ENCODE assay signal across 10 cellular contexts in the genomic region with DNA sequence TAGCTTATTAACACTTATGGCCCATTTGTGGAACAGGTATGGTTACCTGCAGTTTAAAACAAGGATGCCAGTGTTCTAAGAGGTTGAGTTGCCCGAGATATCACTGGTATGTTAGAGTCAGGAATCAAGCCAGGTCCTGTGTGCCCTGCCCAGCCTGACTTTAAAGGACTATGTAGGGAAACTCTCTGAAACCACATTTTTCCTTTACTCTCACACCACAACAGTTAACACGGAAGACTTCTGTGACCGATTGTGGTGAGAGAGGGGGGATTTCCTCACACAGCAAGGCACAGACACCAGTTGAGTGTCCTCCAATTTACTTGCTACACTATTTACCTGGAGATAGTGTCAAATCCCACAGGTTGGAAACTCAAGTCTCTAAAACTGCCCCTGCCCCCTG. TPM values are rescaled to one million over a fixed set of nuclear protein-coding genes. Genes with fewer than 3 reads are reported as not detected.
A peak's percentile ranks its signal among the peaks of the same experiment; 100 is the strongest.
DNase-seq lines count a peak whose midpoint lies in the region; ATAC-seq and TF ChIP-seq lines count a peak whose summit lies in the region.
"Had no signal": no experiment of that assay in that cellular context is flagged by ENCODE, and none has a peak within 500 bp of the region (broad histone marks: within the 10 kb centered on the region; RNA-seq: fewer than 3 reads in every experiment).

No MANE protein-coding gene starts in this region.

- no peaks in the 10 kb centered on the region for H3K9me3 Mint-ChIP-seq in activated B cell treated with CpG ODN at 0.5 μM for 24 hours
- no peaks in the 10 kb centered on the region for H3K9me3 Mint-ChIP-seq in natural killer cell

- DNase-seq in activated B cell treated with CpG ODN at 0.5 μM for 24 hours = no peak
- no peak for DNase-seq in natural killer cell
- DNase-seq in DMS153 (lab: John Stamatoyannopoulos, UW) = no peak
- no peak for DNase-seq in epidermal melanocyte (ENCODE audit: insufficient read length, low spot score)
- no peak for DNase-seq in NCI-H2227 (lab: John Stamatoyannopoulos, UW; ENCODE audit: unreplicated experiment)
- DNase-seq: NCI-H1105 treated with DMSO at 0.1 percent for 48 hours had no signal

- H3K4me3 Mint-ChIP-seq in activated B cell treated with CpG ODN at 0.5 μM for 24 hours (no peak overlapping the region), natural killer cell (no peak overlapping the region)

- H3K36me3 Mint-ChIP-seq in activated B cell treated with CpG ODN at 0.5 μM for 24 hours (ENCODE audit: low read depth) (peaks cover 4% of the 10 kb centered on the region), natural killer cell (no peaks in the 10 kb centered on the region)

- POLR2A ChIA-PET in activated B cell treated with CpG ODN at 0.5 μM for 24 hours (lab: Charles Lee) = interaction anchor here (0.6 to 1.1 kb wide), 2 partner anchors 36 to 47 kb away, joined by 3 to 7 read pairs; a partner anchor contains a TSS

- no peaks in the 10 kb centered on the region for H3K27me3 Mint-ChIP-seq in activated B cell treated with CpG ODN at 0.5 μM for 24 hours
- no peaks in the 10 kb centered on the region for H3K27me3 Mint-ChIP-seq in natural killer cell (ENCODE audit: low read depth in 2 of 2)

- TF ChIP-seq CTCF in activated B cell treated with CpG ODN at 0.5 μM for 24 hours (IDR thresholded peaks at IDR 0.05) (no peak), natural killer cell (IDR thresholded peaks at IDR 0.05) (no peak)

- CTCF ChIA-PET in activated B cell treated with CpG ODN at 0.5 μM for 24 hours (lab: Charles Lee) = no interaction called here

- intact Hi-C loops in activated B cell treated with CpG ODN at 0.5 μM for 24 hours (cut with micrococcal nuclease) (no loop called here), natural killer cell (cut with micrococcal nuclease) (loop anchor here (10.0 kb wide), 1 partner anchor 50 kb away; a partner anchor contains a TSS)

- peak; percentile 38 for ATAC-seq in GM18511 (IDR thresholded peaks at IDR 0.05; ENCODE audit: unreplicated experiment)
- ATAC-seq in HG02763 (IDR thresholded peaks at IDR 0.05; ENCODE audit: unreplicated experiment) = peak; percentile 39
- peak; percentile 26 for ATAC-seq in activated B cell treated with CpG ODN at 0.5 μM for 24 hours (ENCODE audit: low read depth)
- ATAC-seq in natural killer cell = peak; percentile 44 to 70 (median 58)
- no peak for ATAC-seq in HG02970 (IDR thresholded peaks at IDR 0.05; ENCODE audit: low FRiP score, unreplicated experiment)
- ATAC-seq: Panc1 had no signal

- H3K4me1 Mint-ChIP-seq in activated B cell treated with CpG ODN at 0.5 μM for 24 hours (peaks cover 56% of the 10 kb centered on the region), natural killer cell (peaks cover 56 to 67% of the 10 kb centered on the region in 2 donors)

- peak overlapping the region; percentile 50 for H3K27ac Mint-ChIP-seq in activated B cell treated with CpG ODN at 0.5 μM for 24 hours
- peak overlapping the region; percentile 16 to 36 for H3K27ac Mint-ChIP-seq in natural killer cell

RNA-seq across cellular contexts. Expression of a gene that starts 47.8 kb away (rescaled TPM):
- 19.6 and 22.8 TPM in 2 replicates for total RNA-seq in activated B cell treated with CpG ODN at 0.5 μM for 24 hours
- total RNA-seq in natural killer cell = 10 to 100 TPM; 12.8 to 20.5 (median 14.4) TPM
